ENCODE assay signal across 9 cellular contexts in the genomic region with DNA sequence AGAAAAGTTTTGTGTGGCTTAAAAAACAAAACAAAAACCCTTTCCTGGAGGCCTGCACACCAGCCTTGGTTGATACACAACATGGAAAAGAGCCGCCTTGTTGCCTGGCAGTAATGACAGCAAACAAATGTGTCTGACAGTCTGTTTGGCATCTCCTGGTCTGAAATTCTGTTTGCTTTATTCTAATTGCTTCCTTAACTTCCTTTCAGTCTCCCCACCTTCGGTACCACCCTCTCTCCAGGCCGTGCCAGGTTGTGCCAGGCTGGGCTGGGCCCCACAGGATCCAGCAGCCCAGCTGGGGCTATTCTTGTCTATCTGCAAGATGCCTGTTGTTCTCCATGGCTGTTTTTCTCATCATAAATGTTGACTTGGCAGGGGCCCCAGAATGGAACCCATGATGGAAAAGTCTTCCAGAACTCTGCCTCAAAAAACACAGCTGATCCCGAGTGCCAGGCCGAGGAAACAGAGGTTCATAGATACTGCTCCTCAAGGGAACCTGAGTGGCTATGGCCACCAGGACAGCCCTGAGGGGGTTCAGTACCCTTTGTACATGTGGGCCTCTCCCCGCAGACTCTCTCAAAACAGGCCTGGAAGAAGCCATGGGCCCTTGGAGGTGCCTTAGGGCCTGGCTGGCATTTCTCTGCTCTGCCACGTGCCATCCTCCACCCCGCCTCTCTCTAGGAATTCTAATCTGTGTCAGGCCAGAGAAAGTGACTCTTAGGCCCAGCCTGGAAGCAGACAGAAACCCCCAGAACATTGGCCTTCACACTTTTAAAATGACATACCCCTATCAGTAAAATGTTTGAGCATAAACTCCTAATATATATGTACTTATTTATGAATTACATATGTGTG. TPM values are rescaled to one million over a fixed set of nuclear protein-coding genes. Genes with fewer than 3 reads are reported as not detected.
A peak's percentile ranks its signal among the peaks of the same experiment; 100 is the strongest.
DNase-seq lines count a peak whose midpoint lies in the region; ATAC-seq, FAIRE-seq and TF ChIP-seq lines count a peak whose summit lies in the region.
"Had no signal": no experiment of that assay in that cellular context is flagged by ENCODE, and none has a peak within 500 bp of the region (broad histone marks: within the 10 kb centered on the region; RNA-seq: fewer than 3 reads in every experiment).

No MANE protein-coding gene starts in this region.

- peak overlapping the region; percentile 16 for H3K9ac ChIP-seq in adipocyte (ENCODE audit: low read length)

- ATAC-seq in GM21717 (IDR thresholded peaks at IDR 0.05; ENCODE audit: unreplicated experiment) (no peak), natural killer cell (no peak)

- TF ChIP-seq EP300 in sigmoid colon (IDR thresholded peaks at IDR 0.05) = no peak

- H3K9me3 Mint-ChIP-seq in natural killer cell = no peaks in the 10 kb centered on the region

- in situ Hi-C loops in GM13976 (cut with MboI; ENCODE audit: low sequenced_read_pairs, unreplicated experiment) = no loop called here

- no peak for TF ChIP-seq POLR2A in sigmoid colon (IDR thresholded peaks at IDR 0.05)

- peaks cover 10 to 14% of the 10 kb centered on the region in 2 donors for H3K4me1 Mint-ChIP-seq in natural killer cell

- H3K27me3 Mint-ChIP-seq in natural killer cell (ENCODE audit: low read depth in 2 of 2) = no peaks in the 10 kb centered on the region

- intact Hi-C loops in sigmoid colon (cut with DNase I) (no loop called here), natural killer cell (cut with micrococcal nuclease) (no loop called here)

- TF ChIP-seq CTCF in sigmoid colon (IDR thresholded peaks at IDR 0.05) = no peak
- TF ChIP-seq CTCF in GM13976 (IDR thresholded peaks at IDR 0.05; ENCODE audit: borderline replicate concordance, control extremely low read depth, extremely low read depth, insufficient read depth, missing control alignments) = no peak
- TF ChIP-seq CTCF in natural killer cell (IDR thresholded peaks at IDR 0.05) = no peak

- DNase-seq in M059J (ENCODE audit: low read depth) = peak; percentile 17
- no peak for DNase-seq in adipocyte (ENCODE audit: low read depth)
- peak; percentile 80 for DNase-seq in sigmoid colon
- DNase-seq in GM13976 (ENCODE audit: low spot score) = no peak
- DNase-seq in natural killer cell = no peak
- DNase-seq in hepatic stellate cell (ENCODE audit: low spot score) = no peak
- DNase-seq: WERI-Rb-1 had no signal

- H3K4me3 ChIP-seq in adipocyte (ENCODE audit: low read length) (no peak overlapping the region), sigmoid colon (no peak overlapping the region)

- H3K27ac ChIP-seq in sigmoid colon = peak overlapping the region; percentile 70 to 95 (median 92)
- H3K27ac ChIP-seq: WERI-Rb-1 had no signal

- H3K4me1 ChIP-seq in adipocyte (ENCODE audit: control insufficient read depth, insufficient read depth, low read length) = peaks cover 37% of the 10 kb centered on the region
- peaks cover 0 to 64% (median 60%) of the 10 kb centered on the region in 4 donors for H3K4me1 ChIP-seq in sigmoid colon

- WGBS in sigmoid colon, 2 donors = 34 to 59% methylated on average over 8 of the region's 8 CpGs

- no peak overlapping the region for H3K27ac Mint-ChIP-seq in natural killer cell

- FAIRE-seq in islet of Langerhans (lab: Jason Lieb, UNC) = peak; percentile 90

- no peaks in the 10 kb centered on the region for H3K27me3 ChIP-seq in adipocyte (replicated peaks; ENCODE audit: control insufficient read depth, insufficient read depth, low read length)
- H3K27me3 ChIP-seq in sigmoid colon = no peaks in the 10 kb centered on the region

- H3K4me3 Mint-ChIP-seq in natural killer cell = no peak overlapping the region

- H3K36me3 Mint-ChIP-seq in natural killer cell = no peaks in the 10 kb centered on the region

- H3K9me3 ChIP-seq in adipocyte (ENCODE audit: control insufficient read depth, low read length) = no peaks in the 10 kb centered on the region
- H3K9me3 ChIP-seq in sigmoid colon = no peaks in the 10 kb centered on the region

- H3K36me3 ChIP-seq in adipocyte (ENCODE audit: control insufficient read depth, insufficient read depth, low read length, severe bottlenecking) (peaks cover 8% of the 10 kb centered on the region), sigmoid colon (no peaks in the 10 kb centered on the region)
- H3K36me3 ChIP-seq: WERI-Rb-1 had no signal

RNA-seq across cellular contexts. Expression of gene YPEL2, which starts 50.5 kb away (rescaled TPM):
- 1.7 and 2.7 TPM in 2 replicates for total RNA-seq in M059J (2014; rRNA removed; shearing (Covaris generic))
- 10 to 100 TPM; 25.8 to 35.7 (median 33.5) TPM for total RNA-seq in sigmoid colon
- 10 to 100 TPM; 10.2 to 19.2 (median 15.1) TPM for polyA plus RNA-seq in sigmoid colon
- total RNA-seq in natural killer cell = 10 to 100 TPM; 30.5 to 35.6 (median 33.5) TPM

Comparison
In these comparisons a context has a peak if more than half of its experiments do, and no peak if none do; other contexts are left out.
1. DNase-seq: peak in M059J (single experiment) and sigmoid colon (single experiment); none in adipocyte (single experiment), GM13976 (single experiment), natural killer cell (single experiment) and hepatic stellate cell (single experiment).